ENCODE assay signal across 1 cellular context in genomic region chr14:35121026-35121886, GRCh38.
TF ChIP-seq lines count a peak whose summit lies in the region.

No MANE protein-coding gene starts in this region.

TF ChIP-seq in HepG2, 621 proteins besides CTCF, POLR2A, EP300 and RAD21 (continued from another document and continues in another):
- no peak for TF ChIP-seq KLF13 (CRISPR knock-in tag; IDR thresholded peaks at IDR 0.05)
- TF ChIP-seq SMARCC2 (IDR thresholded peaks at IDR 0.05) = no peak
- TF ChIP-seq ZNF772 (CRISPR knock-in tag; IDR thresholded peaks at IDR 0.05) = no peak
- TF ChIP-seq REL (CRISPR knock-in tag; conservative IDR thresholded peaks at IDR 0.05) = no peak
- TF ChIP-seq MIXL1 (CRISPR knock-in tag; IDR thresholded peaks at IDR 0.05) = no peak
- no peak for TF ChIP-seq RXRB (CRISPR knock-in tag; IDR thresholded peaks at IDR 0.05; ENCODE audit: borderline replicate concordance)
- TF ChIP-seq ZFP82 (CRISPR knock-in tag; IDR thresholded peaks at IDR 0.05; ENCODE audit: borderline replicate concordance) = no peak
- no peak for TF ChIP-seq ZNF326 (CRISPR knock-in tag; IDR thresholded peaks at IDR 0.05; ENCODE audit: borderline replicate concordance)
- TF ChIP-seq RARA (CRISPR knock-in tag; IDR thresholded peaks at IDR 0.05) = no peak
- TF ChIP-seq CHD4 (IDR thresholded peaks at IDR 0.05; ENCODE audit: borderline replicate concordance, low read length) = no peak
- TF ChIP-seq ZNF674 (CRISPR knock-in tag; IDR thresholded peaks at IDR 0.05; ENCODE audit: low read depth) = 0 out of 2 replicates have a peak, but pooled peaks have one; percentile 8
- no peak for TF ChIP-seq MYNN (CRISPR knock-in tag; IDR thresholded peaks at IDR 0.05; ENCODE audit: low read depth)
- TF ChIP-seq RNF2 (conservative IDR thresholded peaks at IDR 0.05; ENCODE audit: low read depth) = no peak
- TF ChIP-seq CEBPB (IDR thresholded peaks at IDR 0.05; ENCODE audit: borderline replicate concordance, low read depth, low read length) = no peak
- TF ChIP-seq NFATC3 (CRISPR knock-in tag; IDR thresholded peaks at IDR 0.05) = no peak
- TF ChIP-seq, protein P1, sequence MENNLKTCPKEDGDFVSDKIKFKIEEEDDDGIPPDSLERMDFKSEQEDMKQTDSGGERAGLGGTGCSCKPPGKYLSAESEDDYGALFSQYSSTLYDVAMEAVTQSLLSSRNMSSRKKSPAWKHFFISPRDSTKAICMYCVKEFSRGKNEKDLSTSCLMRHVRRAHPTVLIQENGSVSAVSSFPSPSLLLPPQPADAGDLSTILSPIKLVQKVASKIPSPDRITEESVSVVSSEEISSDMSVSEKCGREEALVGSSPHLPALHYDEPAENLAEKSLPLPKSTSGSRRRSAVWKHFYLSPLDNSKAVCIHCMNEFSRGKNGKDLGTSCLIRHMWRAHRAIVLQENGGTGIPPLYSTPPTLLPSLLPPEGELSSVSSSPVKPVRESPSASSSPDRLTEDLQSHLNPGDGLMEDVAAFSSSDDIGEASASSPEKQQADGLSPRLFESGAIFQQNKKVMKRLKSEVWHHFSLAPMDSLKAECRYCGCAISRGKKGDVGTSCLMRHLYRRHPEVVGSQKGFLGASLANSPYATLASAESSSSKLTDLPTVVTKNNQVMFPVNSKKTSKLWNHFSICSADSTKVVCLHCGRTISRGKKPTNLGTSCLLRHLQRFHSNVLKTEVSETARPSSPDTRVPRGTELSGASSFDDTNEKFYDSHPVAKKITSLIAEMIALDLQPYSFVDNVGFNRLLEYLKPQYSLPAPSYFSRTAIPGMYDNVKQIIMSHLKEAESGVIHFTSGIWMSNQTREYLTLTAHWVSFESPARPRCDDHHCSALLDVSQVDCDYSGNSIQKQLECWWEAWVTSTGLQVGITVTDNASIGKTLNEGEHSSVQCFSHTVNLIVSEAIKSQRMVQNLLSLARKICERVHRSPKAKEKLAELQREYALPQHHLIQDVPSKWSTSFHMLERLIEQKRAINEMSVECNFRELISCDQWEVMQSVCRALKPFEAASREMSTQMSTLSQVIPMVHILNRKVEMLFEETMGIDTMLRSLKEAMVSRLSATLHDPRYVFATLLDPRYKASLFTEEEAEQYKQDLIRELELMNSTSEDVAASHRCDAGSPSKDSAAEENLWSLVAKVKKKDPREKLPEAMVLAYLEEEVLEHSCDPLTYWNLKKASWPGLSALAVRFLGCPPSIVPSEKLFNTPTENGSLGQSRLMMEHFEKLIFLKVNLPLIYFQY (CRISPR knock-in tag; IDR thresholded peaks at IDR 0.05; ENCODE audit: borderline replicate concordance) = no peak; the same call in none of the 2 replicates
- TF ChIP-seq PRDM10 (CRISPR knock-in tag; IDR thresholded peaks at IDR 0.05; ENCODE audit: low read depth) = no peak
- no peak for TF ChIP-seq THAP7 (CRISPR knock-in tag; IDR thresholded peaks at IDR 0.05)
- TF ChIP-seq MAFK (conservative IDR thresholded peaks at IDR 0.05 in 1 of 2, IDR thresholded peaks at IDR 0.05 in 1 of 2; ENCODE audit: low read length in 2 of 2) = no peak
- TF ChIP-seq TAF1 (CRISPR knock-in tag; IDR thresholded peaks at IDR 0.05) = no peak
- TF ChIP-seq MYC (CRISPR knock-in tag; IDR thresholded peaks at IDR 0.05; ENCODE audit: borderline replicate concordance) = no peak
- no peak for TF ChIP-seq ZNF703 (CRISPR knock-in tag; IDR thresholded peaks at IDR 0.05; ENCODE audit: borderline replicate concordance)
- no peak for TF ChIP-seq KDM6A (CRISPR knock-in tag; IDR thresholded peaks at IDR 0.05; ENCODE audit: low read depth)
- no peak for TF ChIP-seq GTF3A (CRISPR knock-in tag; conservative IDR thresholded peaks at IDR 0.05)
- no peak for TF ChIP-seq ZNF501 (CRISPR knock-in tag; IDR thresholded peaks at IDR 0.05)
- TF ChIP-seq ZZZ3 (CRISPR knock-in tag; IDR thresholded peaks at IDR 0.05; ENCODE audit: borderline replicate concordance) = no peak
- TF ChIP-seq RFXANK (CRISPR knock-in tag; IDR thresholded peaks at IDR 0.05) = peak; percentile 20; the same call in 1 of the 2 replicates
- peak; percentile 70; the same call in 1 of the 2 replicates for TF ChIP-seq ZNF549 (CRISPR knock-in tag; IDR thresholded peaks at IDR 0.05)
- TF ChIP-seq GLMP (CRISPR knock-in tag; IDR thresholded peaks at IDR 0.05; ENCODE audit: borderline replicate concordance) = no peak
- TF ChIP-seq HNF4G (IDR thresholded peaks at IDR 0.05; ENCODE audit: borderline replicate concordance, low read depth, low read length) = no peak
- no peak for TF ChIP-seq HNF4G (CRISPR knock-in tag; IDR thresholded peaks at IDR 0.05; ENCODE audit: borderline replicate concordance, low read depth)
- no peak for TF ChIP-seq RFX3 (CRISPR knock-in tag; IDR thresholded peaks at IDR 0.05)
- TF ChIP-seq NFIB (CRISPR knock-in tag; IDR thresholded peaks at IDR 0.05; ENCODE audit: borderline replicate concordance) = peak; percentile 68; the same call in 1 of the 2 replicates
- TF ChIP-seq ZNF318 (CRISPR knock-in tag; IDR thresholded peaks at IDR 0.05) = no peak
- no peak for TF ChIP-seq USF2 (IDR thresholded peaks at IDR 0.05; ENCODE audit: low read depth, low read length)
- no peak for TF ChIP-seq USF2 (CRISPR knock-in tag; IDR thresholded peaks at IDR 0.05; ENCODE audit: borderline replicate concordance)
- 0 out of 2 replicates have a peak, but pooled peaks have one; percentile 61 for TF ChIP-seq ZNF891 (CRISPR knock-in tag; IDR thresholded peaks at IDR 0.05)
- peak; percentile 65; the same call in 1 of the 2 replicates for TF ChIP-seq KLF15 (CRISPR knock-in tag; IDR thresholded peaks at IDR 0.05; ENCODE audit: borderline replicate concordance)
- TF ChIP-seq, protein P2, sequence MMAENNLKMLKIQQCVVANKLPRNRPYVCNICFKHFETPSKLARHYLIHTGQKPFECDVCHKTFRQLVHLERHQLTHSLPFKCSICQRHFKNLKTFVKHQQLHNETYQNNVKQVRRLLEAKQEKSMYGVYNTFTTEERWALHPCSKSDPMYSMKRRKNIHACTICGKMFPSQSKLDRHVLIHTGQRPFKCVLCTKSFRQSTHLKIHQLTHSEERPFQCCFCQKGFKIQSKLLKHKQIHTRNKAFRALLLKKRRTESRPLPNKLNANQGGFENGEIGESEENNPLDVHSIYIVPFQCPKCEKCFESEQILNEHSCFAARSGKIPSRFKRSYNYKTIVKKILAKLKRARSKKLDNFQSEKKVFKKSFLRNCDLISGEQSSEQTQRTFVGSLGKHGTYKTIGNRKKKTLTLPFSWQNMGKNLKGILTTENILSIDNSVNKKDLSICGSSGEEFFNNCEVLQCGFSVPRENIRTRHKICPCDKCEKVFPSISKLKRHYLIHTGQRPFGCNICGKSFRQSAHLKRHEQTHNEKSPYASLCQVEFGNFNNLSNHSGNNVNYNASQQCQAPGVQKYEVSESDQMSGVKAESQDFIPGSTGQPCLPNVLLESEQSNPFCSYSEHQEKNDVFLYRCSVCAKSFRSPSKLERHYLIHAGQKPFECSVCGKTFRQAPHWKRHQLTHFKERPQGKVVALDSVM (CRISPR knock-in tag; IDR thresholded peaks at IDR 0.05) = no peak
- no peak for TF ChIP-seq MEF2D (CRISPR knock-in tag; IDR thresholded peaks at IDR 0.05)
